In the genomic region with DNA sequence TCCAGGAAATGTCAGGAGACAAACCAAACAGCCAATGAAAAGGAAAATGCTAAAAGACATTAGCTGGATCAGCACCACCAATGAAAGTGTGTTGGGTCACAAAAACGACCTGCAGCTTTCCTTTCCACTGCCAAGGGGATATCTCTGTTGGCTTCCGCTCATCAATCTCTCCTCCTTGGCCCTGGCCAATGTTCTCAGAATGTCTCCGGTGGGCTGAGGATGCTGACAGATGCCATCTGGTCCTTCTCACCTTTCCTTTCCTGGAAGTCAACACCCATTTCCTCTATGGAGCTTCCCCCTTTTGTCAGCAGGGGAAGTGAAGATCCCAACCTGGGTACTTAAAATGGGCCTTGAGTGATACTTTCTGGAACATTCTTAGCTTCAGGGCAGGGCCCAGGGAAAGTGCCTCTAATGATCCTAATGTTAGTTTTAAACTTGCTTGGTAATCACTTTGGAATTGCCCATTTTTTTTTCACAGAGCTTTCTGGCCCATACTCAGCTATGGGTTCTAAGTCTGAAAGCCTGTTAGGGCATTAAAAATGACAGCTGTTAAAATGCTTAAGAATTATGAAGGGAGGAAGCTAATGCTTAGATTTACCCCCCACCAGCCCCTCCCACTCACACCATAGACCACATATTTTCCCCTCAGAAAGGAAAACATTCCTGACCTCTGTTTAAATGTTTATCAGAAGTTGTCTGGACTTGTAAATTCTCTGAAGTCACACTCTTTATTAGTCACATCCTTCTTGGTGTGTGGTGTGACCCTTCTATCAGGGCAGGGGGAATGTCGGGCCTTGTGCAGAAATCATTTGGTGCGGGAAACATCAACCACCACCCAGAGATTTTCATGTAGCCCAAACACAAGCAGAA, we compare ENCODE assay signal across 1 cellular context.
TF ChIP-seq lines count a peak whose summit lies in the region.

No MANE protein-coding gene starts in this region.

TF ChIP-seq in IMR-90, 13 proteins besides CTCF, POLR2A, EP300 and RAD21 (continued from another document):
- TF ChIP-seq FOS (IDR thresholded peaks at IDR 0.05; ENCODE audit: low read depth, low read length) (peak; percentile 76; the same call in 1 of the 2 replicates), NFE2L2 (IDR thresholded peaks at IDR 0.05; ENCODE audit: low read depth, low read length) (0 out of 2 replicates have a peak, but pooled peaks have one; percentile 31), MAFK (IDR thresholded peaks at IDR 0.05; ENCODE audit: low read depth, low read length) (peak; percentile 40)
- TF ChIP-seq, protein P1, sequence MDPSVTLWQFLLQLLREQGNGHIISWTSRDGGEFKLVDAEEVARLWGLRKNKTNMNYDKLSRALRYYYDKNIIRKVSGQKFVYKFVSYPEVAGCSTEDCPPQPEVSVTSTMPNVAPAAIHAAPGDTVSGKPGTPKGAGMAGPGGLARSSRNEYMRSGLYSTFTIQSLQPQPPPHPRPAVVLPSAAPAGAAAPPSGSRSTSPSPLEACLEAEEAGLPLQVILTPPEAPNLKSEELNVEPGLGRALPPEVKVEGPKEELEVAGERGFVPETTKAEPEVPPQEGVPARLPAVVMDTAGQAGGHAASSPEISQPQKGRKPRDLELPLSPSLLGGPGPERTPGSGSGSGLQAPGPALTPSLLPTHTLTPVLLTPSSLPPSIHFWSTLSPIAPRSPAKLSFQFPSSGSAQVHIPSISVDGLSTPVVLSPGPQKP (IDR thresholded peaks at IDR 0.05; ENCODE audit: borderline replicate concordance, low read depth, low read length) = no peak
